Comparison of ENCODE assay signal across 25 cellular contexts in the genomic region with DNA sequence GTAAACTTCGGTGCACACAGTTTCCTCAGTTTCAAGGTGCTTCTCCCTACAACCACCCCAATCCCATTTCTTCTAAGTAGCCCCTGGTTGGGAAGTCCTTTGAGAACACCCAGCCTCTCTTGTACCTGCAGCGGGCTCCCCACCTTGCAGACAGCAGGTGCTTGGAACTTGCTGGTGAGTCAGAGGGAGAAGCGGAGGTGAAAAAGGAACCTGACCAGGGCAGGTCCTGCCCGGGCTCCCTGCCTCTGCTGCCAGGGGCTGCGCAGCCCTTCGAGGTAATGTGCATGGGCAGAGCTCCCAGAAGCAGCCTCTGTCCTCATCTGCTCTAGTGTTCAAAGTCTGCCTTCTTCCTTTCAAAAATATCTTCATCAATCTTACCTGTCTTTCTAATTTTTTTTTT.
A peak's percentile ranks its signal among the peaks of the same experiment; 100 is the strongest.
DNase-seq lines count a peak whose midpoint lies in the region; ATAC-seq and TF ChIP-seq lines count a peak whose summit lies in the region.
"Had no signal": no experiment of that assay in that cellular context is flagged by ENCODE, and none has a peak within 500 bp of the region (broad histone marks: within the 10 kb centered on the region; RNA-seq: fewer than 3 reads in every experiment).

No MANE protein-coding gene starts in this region.

- no peak overlapping the region for H3K4me3 ChIP-seq in H7 (ENCODE audit: insufficient read depth, low read depth, low read length)
- H3K4me3 ChIP-seq in lower lobe of right lung, result no peak overlapping the region
- H3K4me3 ChIP-seq: SJCRH30 had no signal

- H3K4me1 ChIP-seq in lower lobe of right lung, result no peaks in the 10 kb centered on the region
- H3K4me1 ChIP-seq: BE2C, SJCRH30 had no signal

- H3K36me3 ChIP-seq in H7 (replicated peaks; ENCODE audit: control insufficient read depth, insufficient read depth, low read length) (no peaks in the 10 kb centered on the region), lower lobe of right lung (no peaks in the 10 kb centered on the region)
- H3K36me3 ChIP-seq: BE2C, SJCRH30 had no signal

- DNase-seq in H7 (peak; percentile 14), lower lobe of right lung (peak; percentile 28), left lobe of liver (ENCODE audit: low spot score) (no peak), DMS79 treated with DMSO at 0.1 percent for 48 hours (lab: John Stamatoyannopoulos, UW) (no peak), NCI-H748 (lab: John Stamatoyannopoulos, UW; ENCODE audit: unreplicated experiment) (no peak)
- DNase-seq: BE2C; CD8-positive, alpha-beta memory T cell; DMS 273 treated with DMSO at 0.1 percent for 48 hours; DMS79; GF-D8; NCI-H1092 treated with DMSO at 0.1 percent for 48 hours; NCI-H1436; NCI-H187; NCI-H2081 treated with DMSO at 0.1 percent for 48 hours; NCI-H2171 treated with DMSO at 0.1 percent for 48 hours; NCI-H345; NCI-H524; NCI-H774; SJCRH30 had no signal

- intact Hi-C loops in lower lobe of right lung (cut with DNase I), result no loop called here

- H3K27me3 ChIP-seq in H7 (ENCODE audit: control insufficient read depth, insufficient read depth, low read length), result no peaks in the 10 kb centered on the region
- no peaks in the 10 kb centered on the region for H3K27me3 ChIP-seq in lower lobe of right lung (ENCODE audit: low read depth)
- H3K27me3 ChIP-seq: BE2C, SJCRH30 had no signal

- H3K9me3 ChIP-seq in lower lobe of right lung, result no peaks in the 10 kb centered on the region
- H3K9me3 ChIP-seq: BE2C, SJCRH30 had no signal

- ATAC-seq in lower lobe of right lung (no peak), left lobe of liver (no peak), HG03457 (IDR thresholded peaks at IDR 0.05; ENCODE audit: unreplicated experiment) (no peak)
- ATAC-seq: HCT116, Panc1, SK-N-SH treated with all-trans-retinoic acid at 6 μM for 48 hours had no signal

- H3K27ac ChIP-seq in VCaP (no peak overlapping the region), lower lobe of right lung (no peak overlapping the region)
- H3K27ac ChIP-seq: HL-60, SJCRH30 had no signal

- TF ChIP-seq CTCF in VCaP (conservative IDR thresholded peaks at IDR 0.05) (0 out of 2 replicates have a peak, but pooled peaks have one; percentile 4), lower lobe of right lung (IDR thresholded peaks at IDR 0.05) (no peak)

Comparison
In these comparisons a context has a peak if more than half of its experiments do, and no peak if none do; other contexts are left out.
1. DNase-seq: peak in H7 (single experiment) and lower lobe of right lung (single experiment); none in left lobe of liver (single experiment), DMS79 treated with DMSO at 0.1 percent for 48 hours (single experiment) and NCI-H748 (single experiment).